15 cellular contexts compared by ENCODE assay signal in genomic region chrX:81390244-81390643, GRCh38.
DNase-seq lines count a peak whose midpoint lies in the region; ATAC-seq and TF ChIP-seq lines count a peak whose summit lies in the region.
"Had no signal": no experiment of that assay in that cellular context is flagged by ENCODE, and none has a peak within 500 bp of the region (broad histone marks: within the 10 kb centered on the region; RNA-seq: fewer than 3 reads in every experiment).

No MANE protein-coding gene starts in this region.

- no peaks in the 10 kb centered on the region for H3K4me1 ChIP-seq in colonic mucosa
- H3K4me1 ChIP-seq: suprapubic skin had no signal

- H3K27ac ChIP-seq in colonic mucosa: no peak overlapping the region
- no peak overlapping the region for H3K27ac ChIP-seq in brain microvascular endothelial cell
- H3K27ac ChIP-seq: C4-2B, dorsolateral prefrontal cortex, skin epidermis, suprapubic skin had no signal

- H3K4me3 ChIP-seq in colonic mucosa (no peak overlapping the region), brain microvascular endothelial cell (ENCODE audit: low read depth, low read length) (no peak overlapping the region)
- H3K4me3 ChIP-seq: dorsolateral prefrontal cortex, skin epidermis, suprapubic skin had no signal

- no peak for TF ChIP-seq CTCF in colonic mucosa (IDR thresholded peaks at IDR 0.05)
- no peak for TF ChIP-seq CTCF in brain microvascular endothelial cell (IDR thresholded peaks at IDR 0.05; ENCODE audit: low read depth, low read length, missing control alignments)

- H3K9ac ChIP-seq in colonic mucosa (ENCODE audit: low read depth in 2 of 2, low read length in 2 of 2): no peak overlapping the region

- intact Hi-C loops in colonic mucosa (cut with DNase I): no loop called here

- TF ChIP-seq POLR2A in erythroblast (IDR thresholded peaks at IDR 0.05; ENCODE audit: low read length): no peak

- in situ Hi-C loops in brain microvascular endothelial cell (cut with HindIII; ENCODE audit: low pct_ligation_motif_present, low sequenced_read_pairs): no loop called here

- ATAC-seq in GM18861 (IDR thresholded peaks at IDR 0.05; ENCODE audit: unreplicated experiment) (peak; percentile 62), GM21423 (IDR thresholded peaks at IDR 0.05; ENCODE audit: unreplicated experiment) (peak; percentile 79), HG03064 (IDR thresholded peaks at IDR 0.05; ENCODE audit: low read depth, unreplicated experiment) (peak; percentile 82)
- ATAC-seq: T-helper 17 cell had no signal

- no peaks in the 10 kb centered on the region for H3K9me3 ChIP-seq in colonic mucosa
- H3K9me3 ChIP-seq: suprapubic skin had no signal

- H3K27me3 ChIP-seq in colonic mucosa (no peaks in the 10 kb centered on the region), brain microvascular endothelial cell (replicated peaks) (no peaks in the 10 kb centered on the region)
- H3K27me3 ChIP-seq: suprapubic skin had no signal

- H3K36me3 ChIP-seq in colonic mucosa: no peaks in the 10 kb centered on the region
- no peaks in the 10 kb centered on the region for H3K36me3 ChIP-seq in brain microvascular endothelial cell (replicated peaks)
- H3K36me3 ChIP-seq: suprapubic skin had no signal

- peak; percentile 28 to 41 for DNase-seq in erythroblast (lab: John Stamatoyannopoulos, UW)
- no peak for DNase-seq in colonic mucosa
- no peak for DNase-seq in brain microvascular endothelial cell
- DNase-seq in epidermal melanocyte (ENCODE audit: insufficient read length, low spot score): no peak
- DNase-seq in NCI-H748 treated with DMSO at 0.1 percent for 48 hours (lab: John Stamatoyannopoulos, UW): no peak
- DNase-seq: activated CD4-positive, alpha-beta T cell treated with anti-CD3 and anti-CD28 coated beads, Interleukin-2, amount 10 ng/mL, durations not matched to agents 7 days and 5 days; dorsolateral prefrontal cortex; NCI-H524; T-helper 17 cell had no signal

Comparison
In these comparisons a context has a peak if more than half of its experiments do, and no peak if none do; other contexts are left out.
1. DNase-seq: peak in erythroblast (2 of 2); none in colonic mucosa (single experiment), brain microvascular endothelial cell (single experiment), epidermal melanocyte (single experiment) and NCI-H748 treated with DMSO at 0.1 percent for 48 hours (single experiment).
2. Peak in every context shown above with its lines, with median percentiles within 50 percentile points of each other: ATAC-seq.